Comparison of ENCODE assay signal across 12 cellular contexts in genomic region chr14:55125403-55125802, GRCh38. TPM values are rescaled to one million over a fixed set of nuclear protein-coding genes. Genes with fewer than 3 reads are reported as not detected.
DNase-seq lines count a peak whose midpoint lies in the region; ATAC-seq and FAIRE-seq lines count a peak whose summit lies in the region.
"Had no signal": no experiment of that assay in that cellular context is flagged by ENCODE, and none has a peak within 500 bp of the region (broad histone marks: within the 10 kb centered on the region; RNA-seq: fewer than 3 reads in every experiment).

No MANE protein-coding gene starts in this region.

- H3K4me1 ChIP-seq in duodenal mucosa (ENCODE audit: control insufficient read depth in 1 of 2, insufficient read depth in 2 of 2, low read length in 2 of 2) (peaks cover 64 to 70% of the 10 kb centered on the region in 2 donors), small intestine (ENCODE audit: control insufficient read depth in 2 of 2, insufficient read depth in 1 of 2, low read depth in 1 of 2, low read length in 1 of 2) (peaks cover 15 to 20% of the 10 kb centered on the region in 2 donors)

- H3K9me3 ChIP-seq in duodenal mucosa (ENCODE audit: control insufficient read depth in 1 of 2, low read length in 2 of 2) = no peaks in the 10 kb centered on the region
- H3K9me3 ChIP-seq in small intestine (ENCODE audit: control insufficient read depth, low read depth) = no peaks in the 10 kb centered on the region
- H3K9me3 ChIP-seq: A549 had no signal

- FAIRE-seq in small intestine (lab: Jason Lieb, UNC) = no peak
- FAIRE-seq in GM19239 (lab: Jason Lieb, UNC) = no peak
- FAIRE-seq: A549 had no signal

- no peak for ATAC-seq in HG03354 (IDR thresholded peaks at IDR 0.05; ENCODE audit: poor library complexity, severe bottlenecking, unreplicated experiment)
- ATAC-seq: A549 had no signal

- H3K27ac ChIP-seq in duodenal mucosa (ENCODE audit: low read depth, low read length) = peak overlapping the region; percentile 20
- H3K27ac ChIP-seq in small intestine (ENCODE audit: low read depth in 1 of 2, low read length in 1 of 2) = peak overlapping the region; percentile 69 to 88
- H3K27ac ChIP-seq: A549 had no signal

- H3K4me3 ChIP-seq in duodenal mucosa (ENCODE audit: low read depth in 1 of 2, low read length in 2 of 2) (no peak overlapping the region), small intestine (ENCODE audit: low read depth in 1 of 2, low read length in 2 of 2) (no peak overlapping the region)
- H3K4me3 ChIP-seq: A549 had no signal

- H3K27me3 ChIP-seq in duodenal mucosa (ENCODE audit: control insufficient read depth in 1 of 2, insufficient read depth in 2 of 2, low read length in 2 of 2) (no peaks in the 10 kb centered on the region), small intestine (ENCODE audit: control insufficient read depth in 2 of 2, insufficient read depth in 2 of 2, low read length in 2 of 2) (no peaks in the 10 kb centered on the region)

- H3K9ac ChIP-seq in duodenal mucosa (ENCODE audit: low read depth in 1 of 2, low read length in 2 of 2) = peak overlapping the region; percentile 12 to 23

- WGBS in small intestine, 3 donors = 41 to 60% (median 42%) methylated on average over 3 of the region's 3 CpGs

- no peaks in the 10 kb centered on the region for H3K36me3 ChIP-seq in duodenal mucosa (ENCODE audit: control insufficient read depth in 1 of 2, insufficient read depth in 2 of 2, low read length in 2 of 2)
- no peaks in the 10 kb centered on the region for H3K36me3 ChIP-seq in small intestine (ENCODE audit: control insufficient read depth in 2 of 2, insufficient read depth in 2 of 2, low read length in 2 of 2)

- DNase-seq in NCI-H748 (lab: John Stamatoyannopoulos, UW; ENCODE audit: unreplicated experiment) (peak; percentile 21), NCI-H748 treated with DMSO at 0.1 percent for 48 hours (lab: John Stamatoyannopoulos, UW) (no peak), MV-4-11 (lab: John Stamatoyannopoulos, UW) (peak; percentile 92), small intestine (peak; percentile 95), GM19239 (ENCODE audit: insufficient read length, low spot score) (no peak), NCI-H2107 (lab: John Stamatoyannopoulos, UW) (no peak)
- DNase-seq: activated effector memory CD4-positive, alpha-beta T cell treated with anti-CD3 and anti-CD28 coated beads, Interleukin-2, amount 50 U/mL, for 16 hours; hippocampal formation; NCI-H524 treated with DMSO at 0.1 percent for 48 hours had no signal

RNA-seq across cellular contexts. Expression of gene LGALS3, which starts 3.6 kb away (rescaled TPM):
- 1,000 to 10,000 TPM in 2 of 3 donors, 100 to 1,000 TPM in 1; 593 to 2,279 (median 2,145) TPM for polyA plus RNA-seq in small intestine

Comparison
In these comparisons a context has a peak if more than half of its experiments do, and no peak if none do; other contexts are left out.
1. DNase-seq: peak in NCI-H748 (single experiment), MV-4-11 (single experiment) and small intestine (single experiment); none in NCI-H748 treated with DMSO at 0.1 percent for 48 hours (single experiment), GM19239 (single experiment) and NCI-H2107 (single experiment).